ENCODE assay signal across 1 cellular context in the genomic region with DNA sequence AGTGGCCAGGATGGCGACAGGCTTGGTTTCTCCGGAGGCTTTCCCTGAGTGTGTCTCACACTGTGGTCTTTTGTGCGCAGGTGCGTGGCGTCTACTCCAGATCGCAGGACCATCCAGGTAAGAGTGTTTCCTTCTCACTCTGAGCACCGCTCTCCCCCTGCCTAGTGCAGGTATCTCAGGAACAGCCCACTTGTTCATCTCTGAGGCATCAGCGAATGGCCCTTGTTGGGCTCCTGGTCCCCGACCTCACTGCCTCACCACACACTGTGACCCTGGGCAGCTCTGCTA.
TF ChIP-seq lines count a peak whose summit lies in the region.

No MANE protein-coding gene starts in this region.

TF ChIP-seq in GM12878, 131 proteins besides CTCF, POLR2A, EP300 and RAD21 (continued from another document):
- TF ChIP-seq SIN3A (IDR thresholded peaks at IDR 0.05; ENCODE audit: low read depth, low read length) = no peak
- no peak for TF ChIP-seq JUND (IDR thresholded peaks at IDR 0.05; ENCODE audit: low read depth, low read length)
- TF ChIP-seq POLR2AphosphoS2 (IDR thresholded peaks at IDR 0.05; ENCODE audit: low read depth, low read length) = no peak
- TF ChIP-seq JUNB (IDR thresholded peaks at IDR 0.05) = no peak
- TF ChIP-seq, protein P1, sequence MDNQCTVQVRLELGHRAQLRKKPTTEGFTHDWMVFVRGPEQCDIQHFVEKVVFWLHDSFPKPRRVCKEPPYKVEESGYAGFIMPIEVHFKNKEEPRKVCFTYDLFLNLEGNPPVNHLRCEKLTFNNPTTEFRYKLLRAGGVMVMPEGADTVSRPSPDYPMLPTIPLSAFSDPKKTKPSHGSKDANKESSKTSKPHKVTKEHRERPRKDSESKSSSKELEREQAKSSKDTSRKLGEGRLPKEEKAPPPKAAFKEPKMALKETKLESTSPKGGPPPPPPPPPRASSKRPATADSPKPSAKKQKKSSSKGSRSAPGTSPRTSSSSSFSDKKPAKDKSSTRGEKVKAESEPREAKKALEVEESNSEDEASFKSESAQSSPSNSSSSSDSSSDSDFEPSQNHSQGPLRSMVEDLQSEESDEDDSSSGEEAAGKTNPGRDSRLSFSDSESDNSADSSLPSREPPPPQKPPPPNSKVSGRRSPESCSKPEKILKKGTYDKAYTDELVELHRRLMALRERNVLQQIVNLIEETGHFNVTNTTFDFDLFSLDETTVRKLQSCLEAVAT (IDR thresholded peaks at IDR 0.05) = peak; percentile 13; the same call in 1 of the 2 replicates
